Comparison of ENCODE assay signal across 26 cellular contexts in genomic region chr13:52103386-52103785, GRCh38. TPM values are rescaled to one million over a fixed set of nuclear protein-coding genes. Genes with fewer than 3 reads are reported as not detected.
"Had no signal": no experiment of that assay in that cellular context is flagged by ENCODE, and none has a peak within 500 bp of the region (broad histone marks: within the 10 kb centered on the region; RNA-seq: fewer than 3 reads in every experiment).

No MANE protein-coding gene starts in this region.

- H3K27me3 Mint-ChIP-seq: stimulated activated memory B cell treated with anti-CD40 and anti-IgM and Interleukin-4, amounts not matched to agents 10 μg/mL and 1 μg/mL and 100 μg/mL, for 72 hours; stimulated activated naive CD8-positive, alpha-beta T cell treated with anti-CD3 and anti-CD28 coated beads, Interleukin-15, amount 100 ng/mL, for 72 hours had no signal

- H3K4me1 Mint-ChIP-seq: natural killer cell; nephron; neural progenitor cell; stimulated activated memory B cell treated with anti-CD40 and anti-IgM and Interleukin-4, amounts not matched to agents 10 μg/mL and 1 μg/mL and 100 μg/mL, for 72 hours; stimulated activated naive CD8-positive, alpha-beta T cell treated with anti-CD3 and anti-CD28 coated beads, Interleukin-15, amount 100 ng/mL, for 72 hours had no signal

- H3K9me3 Mint-ChIP-seq: naive thymus-derived CD4-positive, alpha-beta T cell; natural killer cell; nephron; neural progenitor cell; stimulated activated memory B cell treated with anti-CD40 and anti-IgM and Interleukin-4, amounts not matched to agents 10 μg/mL and 1 μg/mL and 100 μg/mL, for 72 hours; stimulated activated naive CD8-positive, alpha-beta T cell treated with anti-CD3 and anti-CD28 coated beads, Interleukin-15, amount 100 ng/mL, for 72 hours had no signal

- H3K36me3 Mint-ChIP-seq: naive thymus-derived CD4-positive, alpha-beta T cell; natural killer cell; neural progenitor cell; stimulated activated memory B cell treated with anti-CD40 and anti-IgM and Interleukin-4, amounts not matched to agents 10 μg/mL and 1 μg/mL and 100 μg/mL, for 72 hours had no signal

- DNase-seq: naive thymus-derived CD4-positive, alpha-beta T cell; natural killer cell; occipital lobe; ovary; posterior cingulate gyrus; right cardiac atrium; right lobe of liver; sigmoid colon; spleen; stimulated activated CD4-positive, alpha-beta T cell treated with anti-CD3 and anti-CD28 coated beads, Interleukin-12 subunit alpha, Interleukin-12 subunit beta, amount 100 ng/mL, for 4 hours; stimulated activated CD4-positive, alpha-beta T cell treated with anti-CD3 and anti-CD28 coated beads, Interleukin-1b, Interleukin-23, amount 100 ng/mL, for 48 hours; stimulated activated CD4-positive, alpha-beta T cell treated with anti-CD3 and anti-CD28 coated beads, Interleukin-4, amount 100 ng/mL, for 1 hour; stimulated activated CD4-positive, alpha-beta T cell treated with anti-CD3 and anti-CD28 coated beads, Interleukin-4, amount 100 ng/mL, for 4 hours; stimulated activated CD8-positive, alpha-beta memory T cell treated with anti-CD3 and anti-CD28 coated beads, Interleukin-4, amount 100 ng/mL, for 48 hours; stimulated activated naive CD4-positive, alpha-beta T cell; stimulated activated naive CD8-positive, alpha-beta T cell treated with anti-CD3 and anti-CD28 coated beads, Interleukin-15, amount 100 ng/mL, for 72 hours; stimulated activated naive CD8-positive, alpha-beta T cell treated with anti-CD3 and anti-CD28 coated beads, Interleukin-15, Interleukin-2, amounts not matched to agents 100 U/mL and 50 U/mL, for 24 hours; substantia nigra; testis; tibial artery; transverse colon; upper lobe of left lung had no signal

- H3K4me3 Mint-ChIP-seq: naive thymus-derived CD4-positive, alpha-beta T cell; natural killer cell; nephron; neural progenitor cell; stimulated activated memory B cell treated with anti-CD40 and anti-IgM and Interleukin-4, amounts not matched to agents 10 μg/mL and 1 μg/mL and 100 μg/mL, for 72 hours; stimulated activated naive CD8-positive, alpha-beta T cell treated with anti-CD3 and anti-CD28 coated beads, Interleukin-15, amount 100 ng/mL, for 72 hours had no signal

- H3K27ac Mint-ChIP-seq: naive thymus-derived CD4-positive, alpha-beta T cell; natural killer cell; nephron; neural progenitor cell; stimulated activated memory B cell treated with anti-CD40 and anti-IgM and Interleukin-4, amounts not matched to agents 10 μg/mL and 1 μg/mL and 100 μg/mL, for 72 hours had no signal

RNA-seq across cellular contexts. Expression of gene NEK5, which starts 25.5 kb away (rescaled TPM):
- total RNA-seq: myocyte; naive thymus-derived CD4-positive, alpha-beta T cell had no signal
